8 cellular contexts compared by ENCODE assay signal in genomic region chr5:157858527-157859226, GRCh38. TPM values are rescaled to one million over a fixed set of nuclear protein-coding genes. Genes with fewer than 3 reads are reported as not detected.
A peak's percentile ranks its signal among the peaks of the same experiment; 100 is the strongest.
DNase-seq lines count a peak whose midpoint lies in the region; ATAC-seq and TF ChIP-seq lines count a peak whose summit lies in the region.

TSS of gene CLINT1 (minus strand) at chr5:157859145. CDS start at chr5:157858970, 175 bp downstream.

- ATAC-seq in GM18867 (IDR thresholded peaks at IDR 0.05; ENCODE audit: unreplicated experiment) = peak; percentile 61
- ATAC-seq in HG03135 (IDR thresholded peaks at IDR 0.05; ENCODE audit: unreplicated experiment) = peak; percentile 46

- H3K4me1 ChIP-seq in A673 (ENCODE audit: insufficient read depth, low read length, poor library complexity, severe bottlenecking) = peaks cover 6% of the 10 kb centered on the region

- H3K27ac ChIP-seq in A673 (ENCODE audit: low read depth, low read length, poor library complexity, severe bottlenecking) (peak within 1 kb of the TSS; percentile 96), caudate nucleus (ENCODE audit: low read depth, low read length) (peak within 1 kb of the TSS; percentile 77)

- DNase-seq in A673 (ENCODE audit: low spot score) = peak; percentile 91
- DNase-seq in NCI-H226 = peak; percentile 90
- DNase-seq in activated CD4-positive, CD25-positive, alpha-beta regulatory T cell (lab: John Stamatoyannopoulos, UW) = peak; percentile 76 to 83 (median 80)
- peak in 60 of 61 donors; percentile 43 to 94 (median 82) for DNase-seq in caudate nucleus (lab: John Stamatoyannopoulos, UW)
- DNase-seq in iPS-NIHi7 (ENCODE audit: extremely low spot score) = peak; percentile 88
- peak; percentile 55 for DNase-seq in smooth muscle cell of the brain vasculature (ENCODE audit: low read depth, low spot score)

- POLR2A ChIA-PET in A673 (lab: Charles Lee; ENCODE audit: low non-redundant PET) = interaction anchor here (1.1 kb wide), 1 partner anchor 21 kb away, joined by 12 read pairs; no protein-coding TSS in a partner anchor

- no peaks in the 10 kb centered on the region for H3K27me3 ChIP-seq in A673 (replicated peaks; ENCODE audit: insufficient read depth, low read depth, low read length, poor library complexity)

- H3K36me3 ChIP-seq in A673 (ENCODE audit: insufficient read depth, low read length, poor library complexity, severe bottlenecking) = no peaks in the 10 kb centered on the region

- CTCF ChIA-PET in A673 (lab: Charles Lee) = no interaction called here

- no peak for TF ChIP-seq CTCF in A673 (conservative IDR thresholded peaks at IDR 0.05; ENCODE audit: low read depth, low read length)

- H3K4me3 ChIP-seq in A673 (ENCODE audit: low read depth, low read length, poor library complexity, severe bottlenecking) = peak within 1 kb of the TSS; percentile 98

- no peaks in the 10 kb centered on the region for H3K9me3 ChIP-seq in A673 (ENCODE audit: low read depth, low read length, poor library complexity, severe bottlenecking)

- intact Hi-C loops in A673 (cut with micrococcal nuclease; ENCODE audit: unreplicated experiment) = loop anchor here (5.0 kb wide), 1 partner anchor 89 kb away; no protein-coding TSS in a partner anchor

- no TSS peak for BruUV-seq in A673 (replicated peaks; lab: Mats Ljungman, UMichigan)

RNA-seq across cellular contexts. Expression of gene CLINT1, which starts in this region (rescaled TPM):
- 69.6 and 71.4 TPM in 2 replicates for total RNA-seq in A673 (2021)

Comparison
In these comparisons a context has a peak if more than half of its experiments do, and no peak if none do; other contexts are left out.
1. Peak in every context shown above with its lines: DNase-seq, ATAC-seq, H3K4me3 ChIP-seq and H3K27ac ChIP-seq.